ENCODE assay signal across 15 cellular contexts in the genomic region with DNA sequence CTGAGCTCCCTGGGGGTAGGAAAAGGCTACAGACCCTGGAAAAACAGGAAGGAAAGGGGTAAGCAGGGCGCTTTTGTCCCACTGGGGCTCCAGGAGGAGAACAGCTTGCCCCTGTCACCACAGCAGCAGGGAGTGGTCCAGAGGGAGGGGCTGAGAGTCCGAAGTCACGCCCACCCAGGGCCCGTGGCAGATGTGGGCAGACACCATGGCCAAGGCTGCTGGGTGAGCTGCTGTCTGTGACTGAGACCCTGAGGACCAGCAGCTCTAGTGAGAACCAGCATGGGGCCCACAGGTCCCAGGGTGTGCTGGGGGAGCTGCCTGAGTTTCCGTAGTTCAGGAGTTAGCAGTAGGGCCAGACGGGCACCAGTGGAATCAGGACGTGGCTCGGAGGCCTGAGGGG.
DNase-seq lines count a peak whose midpoint lies in the region; ATAC-seq and TF ChIP-seq lines count a peak whose summit lies in the region.
"Had no signal": no experiment of that assay in that cellular context is flagged by ENCODE, and none has a peak within 500 bp of the region (broad histone marks: within the 10 kb centered on the region; RNA-seq: fewer than 3 reads in every experiment).

No MANE protein-coding gene starts in this region.

- H3K4me3 Mint-ChIP-seq in activated B cell treated with CpG ODN at 0.5 μM for 24 hours: no peak overlapping the region
- H3K4me3 Mint-ChIP-seq in activated naive CD8-positive, alpha-beta T cell treated with anti-CD3 and anti-CD28 coated beads, Interleukin-2, amount 50 U/mL, for 24 hours: no peak overlapping the region

- H3K9me3 Mint-ChIP-seq in activated B cell treated with CpG ODN at 0.5 μM for 24 hours: no peaks in the 10 kb centered on the region
- peaks cover under 1% of the 10 kb centered on the region for H3K9me3 Mint-ChIP-seq in activated naive CD8-positive, alpha-beta T cell treated with anti-CD3 and anti-CD28 coated beads, Interleukin-2, amount 50 U/mL, for 24 hours

- H3K27me3 Mint-ChIP-seq in activated B cell treated with CpG ODN at 0.5 μM for 24 hours: peaks cover 33% of the 10 kb centered on the region
- H3K27me3 Mint-ChIP-seq in activated naive CD8-positive, alpha-beta T cell treated with anti-CD3 and anti-CD28 coated beads, Interleukin-2, amount 50 U/mL, for 24 hours: no peaks in the 10 kb centered on the region

- no peaks in the 10 kb centered on the region for H3K36me3 Mint-ChIP-seq in activated B cell treated with CpG ODN at 0.5 μM for 24 hours (ENCODE audit: low read depth)
- H3K36me3 Mint-ChIP-seq in activated naive CD8-positive, alpha-beta T cell treated with anti-CD3 and anti-CD28 coated beads, Interleukin-2, amount 50 U/mL, for 24 hours (ENCODE audit: low read depth): no peaks in the 10 kb centered on the region

- H3K4me1 ChIP-seq in right cardiac atrium (ENCODE audit: control insufficient read depth, insufficient read depth, low read length) (peaks cover 3% of the 10 kb centered on the region), heart left ventricle (peaks cover 0 to 11% (median 0%) of the 10 kb centered on the region in 12 donors), upper lobe of right lung (no peaks in the 10 kb centered on the region)

- peak overlapping the region; percentile 50 for H3K27ac Mint-ChIP-seq in activated B cell treated with CpG ODN at 0.5 μM for 24 hours
- no peak overlapping the region for H3K27ac Mint-ChIP-seq in activated naive CD8-positive, alpha-beta T cell treated with anti-CD3 and anti-CD28 coated beads, Interleukin-2, amount 50 U/mL, for 24 hours

- no peak for TF ChIP-seq CTCF in heart left ventricle (IDR thresholded peaks at IDR 0.05)
- TF ChIP-seq CTCF in activated B cell treated with CpG ODN at 0.5 μM for 24 hours (IDR thresholded peaks at IDR 0.05): no peak
- TF ChIP-seq CTCF in upper lobe of right lung (IDR thresholded peaks at IDR 0.05): no peak

- DNase-seq in right cardiac atrium: no peak
- no peak for DNase-seq in heart left ventricle
- no peak for DNase-seq in activated B cell treated with CpG ODN at 0.5 μM for 24 hours
- peak; percentile 22 for DNase-seq in left kidney (ENCODE audit: low read depth, low spot score)
- no peak for DNase-seq in upper lobe of right lung
- DNase-seq in activated naive CD8-positive, alpha-beta T cell treated with anti-CD3 and anti-CD28 coated beads, Interleukin-2, amount 50 U/mL, for 24 hours: no peak
- DNase-seq: EL, H7, Karpas-422, NCI-H1105 treated with DMSO at 0.1 percent for 48 hours, NCI-H2029, NCI-H526, PC-3 had no signal

- WGBS in right cardiac atrium: 71% methylated on average over 8 of the region's 8 CpGs
- WGBS in heart left ventricle, 4 donors: 44 to 71% (median 68%) methylated on average over 3 to 8 of the region's 8 CpGs

- no peak for TF ChIP-seq POLR2A in heart left ventricle (IDR thresholded peaks at IDR 0.05)

- no peaks in the 10 kb centered on the region for H3K36me3 ChIP-seq in heart left ventricle
- H3K36me3 ChIP-seq in upper lobe of right lung: no peaks in the 10 kb centered on the region

- H3K4me3 ChIP-seq in right cardiac atrium (ENCODE audit: low read length) (no peak overlapping the region), heart left ventricle (no peak overlapping the region), upper lobe of right lung (no peak overlapping the region)

- no peaks in the 10 kb centered on the region for H3K4me1 Mint-ChIP-seq in activated B cell treated with CpG ODN at 0.5 μM for 24 hours
- H3K4me1 Mint-ChIP-seq in activated naive CD8-positive, alpha-beta T cell treated with anti-CD3 and anti-CD28 coated beads, Interleukin-2, amount 50 U/mL, for 24 hours: peaks cover 16% of the 10 kb centered on the region

- intact Hi-C loops in right cardiac atrium (cut with DNase I): no loop called here
- intact Hi-C loops in heart left ventricle (cut with DNase I): no loop called here
- intact Hi-C loops in activated B cell treated with CpG ODN at 0.5 μM for 24 hours (cut with micrococcal nuclease): no loop called here
- intact Hi-C loops in upper lobe of right lung (cut with DNase I): no loop called here

- peak; percentile 45 to 61 for ATAC-seq in right cardiac atrium
- no peak for ATAC-seq in heart left ventricle
- no peak for ATAC-seq in activated B cell treated with CpG ODN at 0.5 μM for 24 hours (ENCODE audit: low read depth)
- ATAC-seq in upper lobe of right lung: peak; percentile 32
- no peak for ATAC-seq in GM18498 (IDR thresholded peaks at IDR 0.05; ENCODE audit: unreplicated experiment)
- no peak for ATAC-seq in activated naive CD8-positive, alpha-beta T cell treated with anti-CD3 and anti-CD28 coated beads, Interleukin-2, amount 50 U/mL, for 24 hours
- ATAC-seq in activated CD4-positive, CD25-positive, alpha-beta regulatory T cell treated with anti-CD3 and anti-CD28 coated beads, Interleukin-2, amount 50 U/mL, for 24 hours: no peak
- ATAC-seq: PC-3 had no signal

- POLR2A ChIA-PET in activated B cell treated with CpG ODN at 0.5 μM for 24 hours (lab: Charles Lee): no interaction called here

- no peak overlapping the region for H3K27ac ChIP-seq in right cardiac atrium (ENCODE audit: low read length)
- H3K27ac ChIP-seq in heart left ventricle: no peak overlapping the region
- no peak overlapping the region for H3K27ac ChIP-seq in upper lobe of right lung

- H3K27me3 ChIP-seq in right cardiac atrium (ENCODE audit: control insufficient read depth, insufficient read depth): no peaks in the 10 kb centered on the region
- H3K27me3 ChIP-seq in heart left ventricle: peaks cover 0 to 14% (median 0%) of the 10 kb centered on the region in 9 donors
- H3K27me3 ChIP-seq in upper lobe of right lung: no peaks in the 10 kb centered on the region

- CTCF ChIA-PET in activated B cell treated with CpG ODN at 0.5 μM for 24 hours (lab: Charles Lee): interaction anchor here (1.2 kb wide), 1 partner anchor 77 kb away, joined by 3 read pairs; no protein-coding TSS in a partner anchor

- no peaks in the 10 kb centered on the region for H3K9me3 ChIP-seq in right cardiac atrium (ENCODE audit: control insufficient read depth, low read length)
- peaks cover 0 to 4% (median 0%) of the 10 kb centered on the region in 12 donors for H3K9me3 ChIP-seq in heart left ventricle
- no peaks in the 10 kb centered on the region for H3K9me3 ChIP-seq in upper lobe of right lung

Comparison
In these comparisons a context has a peak if more than half of its experiments do, and no peak if none do; other contexts are left out.
1. ATAC-seq: peak in right cardiac atrium (2 of 2) and upper lobe of right lung (single experiment); none in heart left ventricle (0 of 4), activated B cell treated with CpG ODN at 0.5 μM for 24 hours (single experiment), GM18498 (single experiment), activated naive CD8-positive, alpha-beta T cell treated with anti-CD3 and anti-CD28 coated beads, Interleukin-2, amount 50 U/mL, for 24 hours (single experiment) and activated CD4-positive, CD25-positive, alpha-beta regulatory T cell treated with anti-CD3 and anti-CD28 coated beads, Interleukin-2, amount 50 U/mL, for 24 hours (0 of 2).